12 cellular contexts compared by ENCODE assay signal in the genomic region with DNA sequence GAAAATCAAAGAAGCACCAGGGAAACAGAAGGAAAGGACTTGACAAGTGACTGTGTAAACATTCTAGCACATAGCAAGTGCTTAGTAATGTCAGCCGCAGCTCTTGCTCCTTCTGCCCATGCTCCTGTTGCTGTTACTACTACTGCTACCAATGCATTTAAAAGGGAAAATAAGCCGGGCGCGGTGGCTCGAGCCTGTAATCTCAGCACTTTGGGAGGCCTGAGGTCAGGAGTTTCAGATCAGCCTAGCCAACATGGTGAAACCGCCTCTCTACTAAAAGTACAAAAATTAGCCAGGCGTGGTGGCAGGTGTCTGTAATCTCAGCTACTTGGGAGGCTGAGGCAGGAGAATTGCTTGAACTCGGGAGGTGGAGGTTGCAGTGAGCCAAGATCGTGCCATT. TPM values are rescaled to one million over a fixed set of nuclear protein-coding genes. Genes with fewer than 3 reads are reported as not detected.
"Had no signal": no experiment of that assay in that cellular context is flagged by ENCODE, and none has a peak within 500 bp of the region (broad histone marks: within the 10 kb centered on the region; RNA-seq: fewer than 3 reads in every experiment).

No MANE protein-coding gene starts in this region.

RNA-seq across cellular contexts. Expression of a gene that starts 49.5 kb away (rescaled TPM):
- total RNA-seq: activated CD4-positive, alpha-beta memory T cell treated with anti-CD3 and anti-CD28 coated beads for 36 hours; activated CD4-positive, alpha-beta T cell treated with anti-CD3 and anti-CD28 coated beads for 36 hours; activated CD4-positive, alpha-beta T cell treated with anti-CD3 and anti-CD28 coated beads, Interleukin-2, amount 10 ng/mL, durations not matched to agents 24 days and 14 days; activated CD8-positive, alpha-beta memory T cell treated with anti-CD3 and anti-CD28 coated beads for 36 hours; activated CD8-positive, alpha-beta T cell treated with anti-CD3 and anti-CD28 coated beads, Interleukin-2, amount 10 ng/mL, durations not matched to agents 7 days and 5 days; activated naive CD4-positive, alpha-beta T cell treated with anti-CD3 and anti-CD28 coated beads for 36 hours; activated naive CD8-positive, alpha-beta T cell treated with anti-CD3 and anti-CD28 coated beads, Interleukin-2, amount 10 ng/mL, durations not matched to agents 7 days and 5 days; activated T-cell treated with anti-CD3 and anti-CD28 coated beads, Interleukin-2, amount 50 U/mL, for 4 hours; activated T-helper 1 cell treated with anti-CD3 and anti-CD28 coated beads, Interleukin-12 subunit alpha, Interleukin-12 subunit beta, Interleukin-2, Interleukin-4 antibody, amounts not matched to agents 30 ng/mL and 10 ng/mL and 1 ng/mL, durations not matched to agents 14 hours and 24 hours and 36 hours; activated T-helper 2 cell treated with anti-CD3 and anti-CD28 coated beads, Interferon-gamma antibody, Interleukin-2, Interleukin-4, amounts not matched to agents 10 μg/mL and 5 μg/mL and 100 μg/mL, durations not matched to agents 14 hours and 24 hours and 36 hours; ascending aorta; foreskin keratinocyte had no signal
